Comparison of ENCODE assay signal across 1 cellular context in the genomic region with DNA sequence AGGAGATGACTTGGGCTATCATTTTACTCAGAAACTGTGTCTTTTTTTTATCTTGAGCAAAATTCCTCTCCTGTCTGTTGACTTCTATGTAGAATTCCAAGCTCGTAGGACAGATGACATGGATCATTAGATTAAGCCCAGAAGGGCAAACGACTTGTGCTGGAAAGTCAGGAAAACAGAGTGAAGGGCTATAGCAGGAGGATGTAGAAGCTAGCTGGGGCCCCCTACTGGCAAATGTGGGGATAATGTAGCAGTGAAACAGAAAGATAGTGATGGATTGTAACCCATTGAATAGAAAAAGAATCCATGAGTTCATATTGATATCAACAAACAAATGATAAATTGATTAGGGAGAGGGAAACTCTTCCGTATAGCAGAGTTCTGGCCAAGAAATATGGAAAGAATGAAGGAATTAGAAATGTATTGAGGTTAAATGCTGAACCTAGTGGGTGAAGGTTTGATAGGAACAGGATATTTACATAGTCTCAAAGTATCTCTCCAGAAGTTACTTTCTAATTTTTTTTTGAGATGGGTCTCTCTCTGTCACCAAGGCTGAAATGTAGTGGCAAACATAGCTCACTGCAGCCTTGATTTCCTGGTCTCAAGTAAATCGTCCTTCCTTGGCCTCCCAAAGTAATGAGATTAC.
TF ChIP-seq lines count a peak whose summit lies in the region.

No MANE protein-coding gene starts in this region.

TF ChIP-seq in GM12878, 131 proteins besides CTCF, POLR2A, EP300 and RAD21 (continued from another document):
- TF ChIP-seq ZNF687 (IDR thresholded peaks at IDR 0.05) (no peak), DPF2 (IDR thresholded peaks at IDR 0.05) (no peak)
TF ChIP-seq in GM12878: peak in this region for 0.
